ENCODE assay signal across 22 cellular contexts in the genomic region with DNA sequence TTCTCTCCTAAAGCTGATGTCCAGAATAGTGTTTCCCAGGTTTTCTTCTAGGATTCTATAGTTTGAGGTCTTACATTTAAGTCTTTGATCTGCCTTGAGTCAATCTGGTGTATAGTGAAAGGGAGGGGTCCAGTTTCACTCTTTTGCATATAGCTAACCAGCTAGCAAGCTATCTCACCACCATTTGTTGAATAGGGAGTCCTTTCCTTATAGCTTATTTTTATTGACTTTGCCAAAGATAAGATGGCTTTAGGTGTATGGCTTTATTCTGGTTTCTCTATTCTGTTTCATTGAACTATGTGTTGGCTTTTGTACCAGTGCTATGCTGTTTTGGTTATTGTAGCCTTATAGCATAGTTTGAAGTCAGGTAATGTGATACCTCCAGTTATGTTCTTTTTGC.
"Had no signal": no experiment of that assay in that cellular context is flagged by ENCODE, and none has a peak within 500 bp of the region (broad histone marks: within the 10 kb centered on the region; RNA-seq: fewer than 3 reads in every experiment).

No MANE protein-coding gene starts in this region.

- H3K9me3 ChIP-seq: colonic mucosa, esophagus squamous epithelium, gastroesophageal sphincter, lower lobe of right lung had no signal

- DNase-seq: colonic mucosa; cortex of kidney; effector CD8-positive, alpha-beta T cell; effector memory CD8-positive, alpha-beta T cell; endodermal cell; erythroblast; esophagus squamous epithelium; foreskin fibroblast; heart left ventricle; hypothalamus; immature natural killer cell; islet precursor cell; kidney; kidney glomerular epithelial cell; left lung; left ventricle myocardium superior; lower lobe of right lung; mesenchymal stem cell had no signal

- H3K36me3 ChIP-seq: colonic mucosa, esophagus squamous epithelium, gastroesophageal sphincter, heart left ventricle, left lung, lower lobe of right lung had no signal

- H3K4me3 ChIP-seq: colonic mucosa, esophagus squamous epithelium, gastroesophageal sphincter, heart left ventricle, hepatocyte, left lung, lower lobe of right lung had no signal

- H3K79me2 ChIP-seq: hepatocyte had no signal

- H2AFZ ChIP-seq: hepatocyte had no signal

- H3K27me3 ChIP-seq: colonic mucosa, esophagus squamous epithelium, gastroesophageal sphincter, heart left ventricle, hepatocyte, left lung had no signal

- ATAC-seq: effector memory CD8-positive, alpha-beta T cell; esophagus mucosa; gastroesophageal sphincter; heart left ventricle; left lung; left ventricle myocardium superior; lower lobe of right lung had no signal

- H3K4me1 ChIP-seq: colonic mucosa, esophagus squamous epithelium, gastroesophageal sphincter, heart left ventricle, left lung, lower lobe of right lung had no signal

- H3K27ac ChIP-seq: colonic mucosa, epithelial cell of prostate, esophagus squamous epithelium, gastroesophageal sphincter, heart left ventricle, hepatocyte, left lung, lower lobe of right lung had no signal

- H3K4me2 ChIP-seq: hepatocyte had no signal
